ENCODE assay signal across 19 cellular contexts in the genomic region with DNA sequence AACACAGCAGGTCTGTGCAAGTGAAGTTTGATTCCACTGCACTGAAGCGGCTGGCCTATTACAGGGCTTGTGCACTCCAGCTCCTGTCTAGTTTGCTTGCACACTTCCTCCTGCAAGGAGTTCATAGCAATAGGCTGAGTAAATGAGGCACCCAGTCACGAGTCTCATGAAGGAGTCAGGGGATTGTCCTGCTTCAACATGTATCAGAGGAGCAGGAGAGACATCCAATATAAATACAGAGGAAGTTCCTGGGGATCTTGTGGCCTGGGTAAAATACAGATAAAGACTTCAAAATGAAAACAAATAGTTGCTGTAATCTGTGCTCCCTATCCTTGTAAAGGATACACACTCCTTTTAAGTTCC.
DNase-seq lines count a peak whose midpoint lies in the region; FAIRE-seq and TF ChIP-seq lines count a peak whose summit lies in the region.
"Had no signal": no experiment of that assay in that cellular context is flagged by ENCODE, and none has a peak within 500 bp of the region (broad histone marks: within the 10 kb centered on the region; RNA-seq: fewer than 3 reads in every experiment).

No MANE protein-coding gene starts in this region.

- FAIRE-seq in keratinocyte (lab: Jason Lieb, UNC) = no peak
- FAIRE-seq: H54, HepG2 had no signal

- CTCF ChIA-PET in RWPE1 (lab: Yijun Ruan, JAX) = no interaction called here

- no peak for TF ChIP-seq CTCF in RWPE1 (conservative IDR thresholded peaks at IDR 0.05; ENCODE audit: low read depth)
- TF ChIP-seq CTCF in choroid plexus epithelial cell (conservative IDR thresholded peaks at IDR 0.05; ENCODE audit: low read depth, low read length) = no peak
- TF ChIP-seq CTCF in keratinocyte (optimal IDR thresholded peaks at IDR 0.05 in 1 of 3, IDR thresholded peaks at IDR 0.05 in 1 of 3, conservative IDR thresholded peaks at IDR 0.05 in 1 of 3; ENCODE audit: extremely low read depth in 1 of 3, insufficient read depth in 2 of 3, low read length in 3 of 3) = no peak
- no peak for TF ChIP-seq CTCF in endothelial cell (IDR thresholded peaks at IDR 0.05; ENCODE audit: unreplicated experiment)

- H3K4me3 ChIP-seq in choroid plexus epithelial cell (ENCODE audit: low read depth, low read length) (no peak overlapping the region), keratinocyte (ENCODE audit: control insufficient read depth in 2 of 3, extremely low read depth in 1 of 3, insufficient read depth in 2 of 3, low read depth in 1 of 3, low read length in 3 of 3) (no peak overlapping the region)
- H3K4me3 ChIP-seq: Peyer's patch had no signal

- peaks cover 5% of the 10 kb centered on the region for H3K9me3 ChIP-seq in keratinocyte (ENCODE audit: control insufficient read depth, low read depth, low read length)
- H3K9me3 ChIP-seq: Peyer's patch had no signal

- dilution Hi-C loops in keratinocyte (cut with MboI; ENCODE audit: extremely low pct_ligation_motif_present, low sequenced_read_pairs) = no loop called here

- peaks cover 2% of the 10 kb centered on the region for H3K27me3 Mint-ChIP-seq in endothelial cell (ENCODE audit: unreplicated experiment)
- H3K27me3 Mint-ChIP-seq: CD8-positive, alpha-beta memory T cell had no signal

- peaks cover 7% of the 10 kb centered on the region for H3K4me1 ChIP-seq in keratinocyte (ENCODE audit: control insufficient read depth, extremely low read depth, insufficient read depth, low read length)
- H3K4me1 ChIP-seq: Peyer's patch had no signal

- no peaks in the 10 kb centered on the region for H3K9me3 Mint-ChIP-seq in endothelial cell (ENCODE audit: unreplicated experiment)

- H3K27me3 ChIP-seq in keratinocyte (ENCODE audit: control insufficient read depth, extremely low read depth, insufficient read depth, low read length) = no peaks in the 10 kb centered on the region
- H3K27me3 ChIP-seq: Peyer's patch had no signal

- no peaks in the 10 kb centered on the region for H3K9me1 ChIP-seq in keratinocyte (ENCODE audit: control insufficient read depth, extremely low read depth, insufficient read depth, low read length)

- H3K36me3 Mint-ChIP-seq in endothelial cell (ENCODE audit: low read depth, unreplicated experiment) = no peaks in the 10 kb centered on the region
- H3K36me3 Mint-ChIP-seq: CD8-positive, alpha-beta memory T cell had no signal

- no peaks in the 10 kb centered on the region for H3K36me3 ChIP-seq in keratinocyte (ENCODE audit: control insufficient read depth in 2 of 2, extremely low read depth in 1 of 2, insufficient read depth in 2 of 2, low read length in 2 of 2)
- H3K36me3 ChIP-seq: Peyer's patch had no signal

- POLR2A ChIA-PET in RWPE1 (lab: Yijun Ruan, JAX; ENCODE audit: low non-redundant PET) = no interaction called here

- H3K27ac ChIP-seq in RWPE1 = peak overlapping the region; percentile 58
- no peak overlapping the region for H3K27ac ChIP-seq in keratinocyte (ENCODE audit: control insufficient read depth, insufficient read depth, low read length)
- H3K27ac ChIP-seq: Peyer's patch had no signal

- no peak overlapping the region for H3K4me2 ChIP-seq in keratinocyte (ENCODE audit: control insufficient read depth, extremely low read depth, insufficient read depth, low read depth, low read length)

- H3K9ac ChIP-seq in keratinocyte (ENCODE audit: control insufficient read depth, extremely low read depth, insufficient read depth, low read length) = no peak overlapping the region

- H3K79me2 ChIP-seq in keratinocyte (ENCODE audit: control insufficient read depth, insufficient read depth, low read length) = no peaks in the 10 kb centered on the region

- peak; percentile 4 for DNase-seq in ELR (ENCODE audit: low read depth)
- peak; percentile 4 for DNase-seq in RWPE1 (ENCODE audit: low spot score)
- DNase-seq in choroid plexus epithelial cell (ENCODE audit: low read depth) = peak; percentile 77
- no peak for DNase-seq in keratinocyte (ENCODE audit: low read depth, low spot score)
- DNase-seq in endothelial cell (ENCODE audit: low spot score) = no peak
- DNase-seq in cerebellar nuclear complex (lab: John Stamatoyannopoulos, UW) = no peak
- DNase-seq in activated CD4-positive, alpha-beta T cell treated with anti-CD3 and anti-CD28 coated beads for 48 hours = no peak
- no peak for DNase-seq in NCI-H82 (lab: John Stamatoyannopoulos, UW)
- DNase-seq: ACHN; CD8-positive, alpha-beta memory T cell; DMS 273 treated with DMSO at 0.1 percent for 48 hours; MM.1S; NCI-H1105 treated with DMSO at 0.1 percent for 48 hours; NCI-H187; NCI-H2171; Peyer's patch; SIG-M5 had no signal

- no peak overlapping the region for H3K4me3 Mint-ChIP-seq in endothelial cell (ENCODE audit: unreplicated experiment)
- H3K4me3 Mint-ChIP-seq: CD8-positive, alpha-beta memory T cell had no signal

- no peaks in the 10 kb centered on the region for H4K20me1 ChIP-seq in keratinocyte (ENCODE audit: control insufficient read depth, extremely low read depth, insufficient read depth, low read length)

- H3K4me1 Mint-ChIP-seq in endothelial cell (ENCODE audit: unreplicated experiment) = no peaks in the 10 kb centered on the region
- H3K4me1 Mint-ChIP-seq: CD8-positive, alpha-beta memory T cell had no signal

- no peak overlapping the region for H3K27ac Mint-ChIP-seq in endothelial cell (ENCODE audit: unreplicated experiment)
- H3K27ac Mint-ChIP-seq: CD8-positive, alpha-beta memory T cell had no signal

- H2AFZ ChIP-seq in keratinocyte (ENCODE audit: control insufficient read depth, low read length) = peak overlapping the region; percentile 34

Comparison
In these comparisons a context has a peak if more than half of its experiments do, and no peak if none do; other contexts are left out.
1. DNase-seq: peak in ELR (single experiment), RWPE1 (single experiment) and choroid plexus epithelial cell (single experiment); none in keratinocyte (single experiment), endothelial cell (single experiment), cerebellar nuclear complex (0 of 2), activated CD4-positive, alpha-beta T cell treated with anti-CD3 and anti-CD28 coated beads for 48 hours (single experiment) and NCI-H82 (single experiment).